In genomic region chr14:102927878-102928411, GRCh38 we compare ENCODE assay signal across 8 cellular contexts. TPM values are rescaled to one million over a fixed set of nuclear protein-coding genes. Genes with fewer than 3 reads are reported as not detected.
DNase-seq lines count a peak whose midpoint lies in the region; ATAC-seq and TF ChIP-seq lines count a peak whose summit lies in the region.

No MANE protein-coding gene starts in this region.

- CTCF ChIA-PET in activated CD8-positive, alpha-beta T cell treated with anti-CD3 and anti-CD28 coated beads, Interleukin-2, amount 10 ng/mL, durations not matched to agents 7 days and 5 days (lab: Charles Lee) = interaction anchor here (1.4 kb wide), 1 partner anchor 233 kb away, joined by 4 read pairs; no protein-coding TSS in a partner anchor

- no peak for DNase-seq in Right ventricle myocardium inferior (ENCODE audit: missing footprints)
- DNase-seq in cardiac septum (ENCODE audit: low spot score) = no peak
- DNase-seq in activated CD8-positive, alpha-beta T cell treated with anti-CD3 and anti-CD28 coated beads, Interleukin-2, amount 10 ng/mL, durations not matched to agents 7 days and 5 days = no peak
- no peak for DNase-seq in kidney epithelial cell (ENCODE audit: low read depth)
- DNase-seq in tibial artery = no peak
- DNase-seq in superior temporal gyrus (ENCODE audit: extremely low spot score) = no peak
- no peak for DNase-seq in AG08395 (ENCODE audit: low spot score)

- H3K27ac ChIP-seq in tibial artery = no peak overlapping the region

- H3K27me3 ChIP-seq in kidney epithelial cell (ENCODE audit: control insufficient read depth, insufficient read depth, low read length) (peaks cover 67% of the 10 kb centered on the region), tibial artery (peaks cover 5 to 77% of the 10 kb centered on the region in 2 donors)

- no peaks in the 10 kb centered on the region for H3K9me3 Mint-ChIP-seq in activated CD8-positive, alpha-beta T cell treated with anti-CD3 and anti-CD28 coated beads, Interleukin-2, amount 10 ng/mL, durations not matched to agents 7 days and 5 days (ENCODE audit: insufficient read depth)

- peaks cover 5% of the 10 kb centered on the region for H3K4me1 Mint-ChIP-seq in activated CD8-positive, alpha-beta T cell treated with anti-CD3 and anti-CD28 coated beads, Interleukin-2, amount 10 ng/mL, durations not matched to agents 7 days and 5 days (ENCODE audit: low read depth)

- ATAC-seq in Right ventricle myocardium inferior (peak; percentile 3), HG02885 (IDR thresholded peaks at IDR 0.05; ENCODE audit: poor library complexity, unreplicated experiment) (no peak)
- peak; percentile 31 for ATAC-seq in activated CD8-positive, alpha-beta T cell treated with anti-CD3 and anti-CD28 coated beads, Interleukin-2, amount 10 ng/mL, durations not matched to agents 7 days and 5 days

- no peak overlapping the region for H3K27ac Mint-ChIP-seq in activated CD8-positive, alpha-beta T cell treated with anti-CD3 and anti-CD28 coated beads, Interleukin-2, amount 10 ng/mL, durations not matched to agents 7 days and 5 days

- TF ChIP-seq CTCF in kidney epithelial cell (IDR thresholded peaks at IDR 0.05; ENCODE audit: insufficient read depth, low read length, poor library complexity, severe bottlenecking) (no peak), tibial artery (IDR thresholded peaks at IDR 0.05) (no peak)

- intact Hi-C loops in Right ventricle myocardium inferior (cut with DNase I) (no loop called here), cardiac septum (cut with DNase I) (no loop called here), tibial artery (cut with DNase I; ENCODE audit: low total_unique reads) (no loop called here)

- peak overlapping the region; percentile 58 for H3K4me3 Mint-ChIP-seq in activated CD8-positive, alpha-beta T cell treated with anti-CD3 and anti-CD28 coated beads, Interleukin-2, amount 10 ng/mL, durations not matched to agents 7 days and 5 days

- H3K9me3 ChIP-seq in tibial artery = no peaks in the 10 kb centered on the region

- H3K4me3 ChIP-seq in kidney epithelial cell (ENCODE audit: low read depth, low read length) (peak overlapping the region; percentile 28), tibial artery (peak overlapping the region; percentile 42 to 54)

- POLR2A ChIA-PET in activated CD8-positive, alpha-beta T cell treated with anti-CD3 and anti-CD28 coated beads, Interleukin-2, amount 10 ng/mL, durations not matched to agents 7 days and 5 days (lab: Charles Lee) = interaction anchor here (0.7 kb wide), 1 partner anchor 59 kb away, joined by 3 read pairs; no protein-coding TSS in a partner anchor

- peaks cover 42% of the 10 kb centered on the region for H3K27me3 Mint-ChIP-seq in activated CD8-positive, alpha-beta T cell treated with anti-CD3 and anti-CD28 coated beads, Interleukin-2, amount 10 ng/mL, durations not matched to agents 7 days and 5 days (ENCODE audit: low read depth)

- peaks cover 0 to 39% (median 33%) of the 10 kb centered on the region in 4 donors for H3K4me1 ChIP-seq in tibial artery

- H3K36me3 ChIP-seq in kidney epithelial cell (ENCODE audit: control insufficient read depth, insufficient read depth, low read length) (peaks cover 1% of the 10 kb centered on the region), tibial artery (peaks cover 2 to 14% (median 13%) of the 10 kb centered on the region in 3 donors)

- no peaks in the 10 kb centered on the region for H3K36me3 Mint-ChIP-seq in activated CD8-positive, alpha-beta T cell treated with anti-CD3 and anti-CD28 coated beads, Interleukin-2, amount 10 ng/mL, durations not matched to agents 7 days and 5 days (ENCODE audit: low read depth)

RNA-seq across cellular contexts. Expression of gene AMN, which starts 5.5 kb away (rescaled TPM):
- total RNA-seq in Right ventricle myocardium inferior = 0.14 TPM
- total RNA-seq in cardiac septum = not detected
- under 1 TPM; 0.91 to 0.95 TPM for total RNA-seq in activated CD8-positive, alpha-beta T cell treated with anti-CD3 and anti-CD28 coated beads, Interleukin-2, amount 10 ng/mL, durations not matched to agents 7 days and 5 days
- 0.54 and 1.2 TPM in 2 replicates for total RNA-seq in kidney epithelial cell
